In genomic region chr2:131395024-131395645, GRCh38 we compare ENCODE assay signal across 14 cellular contexts. TPM values are rescaled to one million over a fixed set of nuclear protein-coding genes. Genes with fewer than 3 reads are reported as not detected.
A peak's percentile ranks its signal among the peaks of the same experiment; 100 is the strongest.
DNase-seq lines count a peak whose midpoint lies in the region; ATAC-seq and TF ChIP-seq lines count a peak whose summit lies in the region.
"Not testable (repeated sequence)": the region's sequence is repeated elsewhere in the genome, so short reads cannot be mapped to it uniquely, and the experiment has no call there.
"Had no signal": no experiment of that assay in that cellular context is flagged by ENCODE, and none has a peak within 500 bp of the region (broad histone marks: within the 10 kb centered on the region; RNA-seq: fewer than 3 reads in every experiment).

No MANE protein-coding gene starts in this region.

- peak; percentile 19; the same call in 2 of the 3 replicates for ATAC-seq in SK-N-SH treated with all-trans-retinoic acid at 6 μM for 48 hours
- peak; percentile 45 for ATAC-seq in Right ventricle myocardium inferior

- peak overlapping the region; percentile 55 for H3K4me3 ChIP-seq in HUES6 (ENCODE audit: low read depth, low read length)
- H3K4me3 ChIP-seq in iPS-18a (ENCODE audit: low read length), result peak overlapping the region; percentile 30
- H3K4me3 ChIP-seq in smooth muscle cell, result peak overlapping the region; percentile 42

- H4K20me1 ChIP-seq in smooth muscle cell (ENCODE audit: low read depth), result not testable (repeated sequence)

- H3K36me3 Mint-ChIP-seq in chondrocyte (ENCODE audit: low read depth); neural crest cell (ENCODE audit: low read depth): not testable (repeated sequence)

- not testable (repeated sequence) for TF ChIP-seq CTCF in chondrocyte (IDR thresholded peaks at IDR 0.05); neural crest cell (conservative IDR thresholded peaks at IDR 0.05); smooth muscle cell (IDR thresholded peaks at IDR 0.05; ENCODE audit: borderline replicate concordance, insufficient read depth, poor library complexity, severe bottlenecking)

- H3K4me1 ChIP-seq in HUES6 (ENCODE audit: control insufficient read depth, insufficient read depth, low read length); iPS-18a (ENCODE audit: control insufficient read depth, low read depth, low read length); smooth muscle cell (ENCODE audit: low read depth): not testable (repeated sequence)

- H3K4me1 Mint-ChIP-seq in chondrocyte (ENCODE audit: low read depth), result not testable (repeated sequence)
- peaks cover 11% of the 10 kb centered on the region for H3K4me1 Mint-ChIP-seq in neural crest cell

- not testable (repeated sequence) for H3K9ac ChIP-seq in HUES6 (ENCODE audit: low read length); iPS-18a (ENCODE audit: low read length); smooth muscle cell (ENCODE audit: low read depth)

- not testable (repeated sequence) for H3K9me3 ChIP-seq in HUES6 (ENCODE audit: control insufficient read depth, insufficient read depth, low read depth, low read length); iPS-18a (ENCODE audit: control insufficient read depth, low read depth, low read length); smooth muscle cell (replicated peaks; ENCODE audit: low read depth)

- 16% methylated on average over 29 of the region's 29 CpGs for WGBS in smooth muscle cell (ENCODE audit: low lambda C conversion rate)

- not testable (repeated sequence) for H3K9me3 Mint-ChIP-seq in chondrocyte (ENCODE audit: low read depth); neural crest cell

- peaks cover 26% of the 10 kb centered on the region for H3K27me3 Mint-ChIP-seq in chondrocyte (ENCODE audit: low read depth)
- not testable (repeated sequence) for H3K27me3 Mint-ChIP-seq in neural crest cell (ENCODE audit: low read depth)

- not testable (repeated sequence) for H3F3A ChIP-seq in smooth muscle cell (ENCODE audit: low read depth)

- H3K27ac Mint-ChIP-seq in chondrocyte (ENCODE audit: unreplicated experiment), result not testable (repeated sequence)
- H3K27ac Mint-ChIP-seq in neural crest cell (ENCODE audit: unreplicated experiment), result peak overlapping the region; percentile 81

- intact Hi-C loops in Right ventricle myocardium inferior (cut with DNase I), result not testable (repeated sequence)

- peak overlapping the region; percentile 84 for H3K4me2 ChIP-seq in smooth muscle cell

- peak; percentile 27 for DNase-seq in DMS 273 (lab: John Stamatoyannopoulos, UW; ENCODE audit: unreplicated experiment)
- DNase-seq in chondrocyte (ENCODE audit: low spot score); Right ventricle myocardium inferior (ENCODE audit: missing footprints); neural crest cell (ENCODE audit: low read depth, low spot score); smooth muscle cell (lab: John Stamatoyannopoulos, UW; ENCODE audit: unreplicated experiment): not testable (repeated sequence)

- H3K79me2 ChIP-seq in smooth muscle cell (ENCODE audit: low read depth), result not testable (repeated sequence)

- H3K27me3 ChIP-seq in HUES6 (ENCODE audit: control insufficient read depth, insufficient read depth, low read length) (peaks cover 20% of the 10 kb centered on the region), smooth muscle cell (ENCODE audit: low read depth) (peaks cover 11% of the 10 kb centered on the region)
- H3K27me3 ChIP-seq in iPS-18a (ENCODE audit: control insufficient read depth, insufficient read depth, low read length), result not testable (repeated sequence)

- peak overlapping the region; percentile 49 for H3K4me3 Mint-ChIP-seq in chondrocyte (ENCODE audit: unreplicated experiment)
- H3K4me3 Mint-ChIP-seq in neural crest cell, result not testable (repeated sequence)

- H2AFZ ChIP-seq in smooth muscle cell (ENCODE audit: low read depth), result peak overlapping the region; percentile 72

- not testable (repeated sequence) for H3K27ac ChIP-seq in HUES6 (ENCODE audit: low read depth, low read length); iPS-18a (ENCODE audit: low read length); smooth muscle cell (ENCODE audit: low read depth)

- H3K36me3 ChIP-seq in HUES6 (ENCODE audit: control insufficient read depth, insufficient read depth, low read length); iPS-18a (ENCODE audit: control insufficient read depth, low read depth, low read length); smooth muscle cell (ENCODE audit: low read depth): not testable (repeated sequence)

RNA-seq across cellular contexts. Expression of gene RAB6D, which starts 31.2 kb away (rescaled TPM):
- 0.07 TPM in 1 of 3 replicates, not detected in the others for total RNA-seq in chondrocyte
- not detected for total RNA-seq in Right ventricle myocardium inferior
- total RNA-seq in neural crest cell, result 0.42 and 0.52 TPM in 2 replicates
- not detected in 2 replicates for total RNA-seq in smooth muscle cell
- polyA plus RNA-seq in smooth muscle cell, result 0.18 and 0.39 TPM in 2 replicates
- total RNA-seq: A172; activated CD4-positive, alpha-beta T cell treated with anti-CD3 and anti-CD28 coated beads, Interleukin-2, amount 10 ng/mL, durations not matched to agents 7 days and 5 days; CD8-positive, alpha-beta T cell; dermis microvascular lymphatic vessel endothelial cell; MCF 10A; osteocyte had no signal
